In genomic region chr2:41869542-41870256, GRCh38 we compare ENCODE assay signal across 8 cellular contexts.
DNase-seq lines count a peak whose midpoint lies in the region; ATAC-seq and TF ChIP-seq lines count a peak whose summit lies in the region.

No MANE protein-coding gene starts in this region.

- no peak overlapping the region for H3K4me3 ChIP-seq in GM12864 (ENCODE audit: low read depth, low read length)
- no peak overlapping the region for H3K4me3 ChIP-seq in endodermal cell (ENCODE audit: low read length)

- H3K27me3 Mint-ChIP-seq in endodermal cell (ENCODE audit: insufficient read depth) (peaks cover 1% of the 10 kb centered on the region), mesothelial cell of epicardium (ENCODE audit: low read depth) (no peaks in the 10 kb centered on the region)

- 17 to 35% methylated on average over 1 to 3 of the region's 3 CpGs for WGBS in endodermal cell (ENCODE audit: insufficient coverage in 1 of 2, insufficient read length in 1 of 2), 2 experiments

- no peak overlapping the region for H3K9ac ChIP-seq in endodermal cell (ENCODE audit: extremely low read depth, low read length, poor library complexity, severe bottlenecking)

- H3K4me1 Mint-ChIP-seq in endodermal cell (peaks cover 28% of the 10 kb centered on the region), mesothelial cell of epicardium (peaks cover 39% of the 10 kb centered on the region)

- H3K27me3 ChIP-seq in endodermal cell (ENCODE audit: control insufficient read depth, insufficient read depth, low read length, poor library complexity, severe bottlenecking): no peaks in the 10 kb centered on the region

- peak; percentile 90 for TF ChIP-seq CTCF in GM12864 (IDR thresholded peaks at IDR 0.05; ENCODE audit: low read depth, low read length, missing control alignments)
- TF ChIP-seq CTCF in endodermal cell (conservative IDR thresholded peaks at IDR 0.05): peak; percentile 96
- peak; percentile 82 for TF ChIP-seq CTCF in mesothelial cell of epicardium (IDR thresholded peaks at IDR 0.05; ENCODE audit: unreplicated experiment)

- DNase-seq in GM12864 (ENCODE audit: low read depth): peak; percentile 19
- DNase-seq in NCI-H69 (lab: John Stamatoyannopoulos, UW): peak; percentile 52
- DNase-seq in activated CD8-positive, alpha-beta memory T cell treated with anti-CD3 and anti-CD28 coated beads for 4 hours (ENCODE audit: low read depth in 2 of 2): peak; percentile 28 to 50
- DNase-seq in endodermal cell: peak; percentile 95
- DNase-seq in mesothelial cell of epicardium (ENCODE audit: low spot score in 2 of 2, unreplicated experiment in 2 of 2): peak; percentile 53 to 92
- DNase-seq in stimulated activated CD8-positive, alpha-beta memory T cell treated with anti-CD3 and anti-CD28 coated beads, Interleukin-4, amount 100 ng/mL, for 1 hour (ENCODE audit: low read depth in 2 of 2, low spot score in 1 of 2): peak; percentile 32 to 55

- H3K36me3 Mint-ChIP-seq in endodermal cell (ENCODE audit: low read depth) (no peaks in the 10 kb centered on the region), mesothelial cell of epicardium (no peaks in the 10 kb centered on the region)

- H3K4me1 ChIP-seq in endodermal cell (ENCODE audit: control insufficient read depth, insufficient read depth, low read length): peaks cover 10% of the 10 kb centered on the region

- H3K9me3 ChIP-seq in endodermal cell (ENCODE audit: control insufficient read depth, low read length): no peaks in the 10 kb centered on the region

- H3K36me3 ChIP-seq in endodermal cell (ENCODE audit: control insufficient read depth, insufficient read depth, low read length): no peaks in the 10 kb centered on the region

- H3K9me3 Mint-ChIP-seq in endodermal cell (no peaks in the 10 kb centered on the region), mesothelial cell of epicardium (no peaks in the 10 kb centered on the region)

- no peak overlapping the region for H3K27ac Mint-ChIP-seq in endodermal cell
- no peak overlapping the region for H3K27ac Mint-ChIP-seq in mesothelial cell of epicardium

- peak; percentile 67 for ATAC-seq in HG02610 (IDR thresholded peaks at IDR 0.05; ENCODE audit: unreplicated experiment)
- no peak for ATAC-seq in GM19455 (IDR thresholded peaks at IDR 0.05; ENCODE audit: unreplicated experiment)

- H3K27ac ChIP-seq in endodermal cell (ENCODE audit: low read depth, low read length): no peak overlapping the region

- H3K4me3 Mint-ChIP-seq in endodermal cell: no peak overlapping the region
- H3K4me3 Mint-ChIP-seq in mesothelial cell of epicardium: no peak overlapping the region

Comparison
In these comparisons a context has a peak if more than half of its experiments do, and no peak if none do; other contexts are left out.
1. DNase-seq: peak in every context shown above with its lines; median percentile 95 in endodermal cell; 72 in mesothelial cell of epicardium; 52 in NCI-H69; 44 in stimulated activated CD8-positive, alpha-beta memory T cell treated with anti-CD3 and anti-CD28 coated beads, Interleukin-4, amount 100 ng/mL, for 1 hour; 39 in activated CD8-positive, alpha-beta memory T cell treated with anti-CD3 and anti-CD28 coated beads for 4 hours; 19 in GM12864.